Comparison of ENCODE assay signal across 14 cellular contexts in the genomic region with DNA sequence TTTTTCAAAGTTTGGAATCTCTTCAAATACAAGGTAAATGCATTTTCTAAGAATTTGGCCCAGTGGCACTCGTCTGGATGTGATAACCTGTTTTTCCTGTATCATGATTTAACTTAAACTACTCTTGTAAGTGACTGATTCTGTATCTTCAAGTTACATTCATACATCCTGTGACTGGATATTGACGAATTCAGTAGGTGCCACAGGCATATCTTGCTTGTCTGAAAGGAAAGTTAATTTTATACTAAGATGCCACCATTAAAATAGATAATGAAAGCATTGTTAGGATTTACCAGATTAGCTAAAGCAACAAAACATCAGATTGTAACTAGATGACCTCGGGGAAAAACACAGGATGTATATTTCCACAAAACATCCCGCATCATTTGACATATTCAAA.
DNase-seq lines count a peak whose midpoint lies in the region; ATAC-seq and TF ChIP-seq lines count a peak whose summit lies in the region.
"Had no signal": no experiment of that assay in that cellular context is flagged by ENCODE, and none has a peak within 500 bp of the region (broad histone marks: within the 10 kb centered on the region; RNA-seq: fewer than 3 reads in every experiment).

No MANE protein-coding gene starts in this region.

- H3K27me3 Mint-ChIP-seq in stimulated activated naive CD8-positive, alpha-beta T cell treated with anti-CD3 and anti-CD28 coated beads, Interleukin-15, amount 100 ng/mL, for 72 hours, result no peaks in the 10 kb centered on the region
- H3K27me3 Mint-ChIP-seq: CD4-positive, alpha-beta memory T cell had no signal

- ATAC-seq in GM18519 (IDR thresholded peaks at IDR 0.05; ENCODE audit: low FRiP score, unreplicated experiment), result peak; percentile 7
- peak; percentile 19 for ATAC-seq in GM21619 (IDR thresholded peaks at IDR 0.05; ENCODE audit: unreplicated experiment)
- ATAC-seq in HG03280 (IDR thresholded peaks at IDR 0.05; ENCODE audit: unreplicated experiment), result peak; percentile 12
- ATAC-seq in stimulated activated naive CD8-positive, alpha-beta T cell treated with anti-CD3 and anti-CD28 coated beads, Interleukin-15, amount 100 ng/mL, for 72 hours, result no peak

- no peak overlapping the region for H3K4me3 Mint-ChIP-seq in stimulated activated naive CD8-positive, alpha-beta T cell treated with anti-CD3 and anti-CD28 coated beads, Interleukin-15, amount 100 ng/mL, for 72 hours
- H3K4me3 Mint-ChIP-seq: CD4-positive, alpha-beta memory T cell had no signal

- H3K9me3 Mint-ChIP-seq in stimulated activated naive CD8-positive, alpha-beta T cell treated with anti-CD3 and anti-CD28 coated beads, Interleukin-15, amount 100 ng/mL, for 72 hours, result peaks cover 5 to 11% of the 10 kb centered on the region in 2 donors

- no peaks in the 10 kb centered on the region for H3K4me1 Mint-ChIP-seq in stimulated activated naive CD8-positive, alpha-beta T cell treated with anti-CD3 and anti-CD28 coated beads, Interleukin-15, amount 100 ng/mL, for 72 hours
- H3K4me1 Mint-ChIP-seq: CD4-positive, alpha-beta memory T cell had no signal

- no peak overlapping the region for H3K27ac Mint-ChIP-seq in stimulated activated naive CD8-positive, alpha-beta T cell treated with anti-CD3 and anti-CD28 coated beads, Interleukin-15, amount 100 ng/mL, for 72 hours
- H3K27ac Mint-ChIP-seq: CD4-positive, alpha-beta memory T cell had no signal

- no peak for TF ChIP-seq CTCF in epithelial cell of esophagus (IDR thresholded peaks at IDR 0.05; ENCODE audit: insufficient read depth, low read depth, low read length, missing control alignments)

- no peak overlapping the region for H3K4me3 ChIP-seq in epithelial cell of esophagus (ENCODE audit: low read length)
- H3K4me3 ChIP-seq: esophagus squamous epithelium, thoracic aorta had no signal

- peak; percentile 41 for DNase-seq in epithelial cell of esophagus (ENCODE audit: low read depth)
- no peak for DNase-seq in stimulated activated naive CD8-positive, alpha-beta T cell treated with anti-CD3 and anti-CD28 coated beads, Interleukin-15, amount 100 ng/mL, for 72 hours
- DNase-seq in NCI-H1694 (lab: John Stamatoyannopoulos, UW), result no peak
- no peak for DNase-seq in activated gamma-delta T cell (lab: John Stamatoyannopoulos, UW)
- no peak for DNase-seq in NCI-H2029 treated with DMSO at 0.1 percent for 48 hours (lab: John Stamatoyannopoulos, UW)
- DNase-seq: CD4-positive, alpha-beta memory T cell; esophagus squamous epithelium; kidney; NCI-H2171 treated with DMSO at 0.1 percent for 48 hours; SW 1271 had no signal
